ENCODE assay signal across 33 cellular contexts in the genomic region with DNA sequence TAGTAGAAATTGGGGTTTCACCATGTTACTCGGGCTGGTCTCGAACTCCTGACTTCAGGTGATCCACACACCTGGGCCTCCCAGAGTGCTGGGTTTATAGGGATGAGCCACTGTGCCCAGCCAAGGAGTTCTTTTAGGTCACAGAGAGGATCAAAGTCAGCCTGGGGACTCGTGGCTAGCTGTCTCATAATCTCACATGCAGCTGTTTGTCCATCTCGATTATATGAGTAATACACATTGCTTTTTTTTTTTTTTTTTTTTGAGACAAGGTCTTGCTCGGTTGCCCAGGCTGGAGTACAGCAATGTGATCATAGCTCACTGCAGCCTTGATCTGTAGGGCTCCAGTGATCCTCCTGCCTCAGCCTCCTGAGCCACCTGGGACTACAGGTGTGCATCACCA. TPM values are rescaled to one million over a fixed set of nuclear protein-coding genes. Genes with fewer than 3 reads are reported as not detected.
"Had no signal": no experiment of that assay in that cellular context is flagged by ENCODE, and none has a peak within 500 bp of the region (broad histone marks: within the 10 kb centered on the region; RNA-seq: fewer than 3 reads in every experiment).

No MANE protein-coding gene starts in this region.

- DNase-seq: activated CD4-positive, alpha-beta T cell treated with anti-CD3 and anti-CD28 coated beads, Interleukin-2, amount 10 ng/mL, durations not matched to agents 24 days and 14 days; activated CD4-positive, alpha-beta T cell treated with anti-CD3 and anti-CD28 coated beads, Interleukin-2, amount 50 U/mL, for 4 hours; activated CD8-positive, alpha-beta memory T cell treated with anti-CD3 and anti-CD28 coated beads, Interleukin-2, amount 50 U/mL, for 4 hours; activated CD8-positive, alpha-beta T cell treated with anti-CD3 and anti-CD28 coated beads, Interleukin-2, amount 10 ng/mL, durations not matched to agents 7 days and 5 days; activated effector memory CD4-positive, alpha-beta T cell treated with anti-CD3 and anti-CD28 coated beads, Interleukin-2, amount 50 U/mL, for 16 hours; activated naive CD4-positive, alpha-beta T cell treated with Interleukin-2 at 50 U/mL for 16 hours; activated naive CD8-positive, alpha-beta T cell treated with anti-CD3 and anti-CD28 coated beads, Interleukin-2, amount 10 ng/mL, durations not matched to agents 7 days and 5 days; activated T-cell treated with anti-CD3 and anti-CD28 coated beads for 4 hours; activated T-cell treated with anti-CD3 and anti-CD28 coated beads, Interleukin-2, amount 50 U/mL, for 48 hours; amygdala; MG63; NCI-H1048; NCI-H1105 treated with DMSO at 0.1 percent for 48 hours; NCI-H1436; NCI-H1694; NCI-H1930; NCI-H345; NCI-H524 treated with DMSO at 0.1 percent for 48 hours; PC-9; SHP77; SJCRH30; T1000; WERI-Rb-1 had no signal

- H3K4me3 Mint-ChIP-seq: activated CD4-positive, alpha-beta T cell treated with anti-CD3 and anti-CD28 coated beads, Interleukin-2, amount 10 ng/mL, durations not matched to agents 24 days and 14 days; activated CD8-positive, alpha-beta T cell treated with anti-CD3 and anti-CD28 coated beads, Interleukin-2, amount 10 ng/mL, durations not matched to agents 7 days and 5 days; activated naive CD4-positive, alpha-beta T cell treated with anti-CD3 and anti-CD28 coated beads, Interleukin-2, amount 50 U/mL, for 24 hours; activated naive CD8-positive, alpha-beta T cell treated with anti-CD3 and anti-CD28 coated beads, Interleukin-2, amount 10 ng/mL, durations not matched to agents 7 days and 5 days; activated T-helper 17 cell treated with anti-CD3 and anti-CD28 coated beads, Interleukin-2, amount 50 U/mL, for 72 hours had no signal

- H3K27me3 Mint-ChIP-seq: activated naive CD4-positive, alpha-beta T cell treated with anti-CD3 and anti-CD28 coated beads, Interleukin-2, amount 50 U/mL, for 24 hours; activated naive CD8-positive, alpha-beta T cell treated with anti-CD3 and anti-CD28 coated beads, Interleukin-2, amount 10 ng/mL, durations not matched to agents 7 days and 5 days; activated T-helper 17 cell treated with anti-CD3 and anti-CD28 coated beads, Interleukin-2, amount 50 U/mL, for 72 hours had no signal

- H3K27me3 ChIP-seq: ascending aorta, breast epithelium, MG63, SJCRH30 had no signal

- H3K4me1 Mint-ChIP-seq: activated T-helper 17 cell treated with anti-CD3 and anti-CD28 coated beads, Interleukin-2, amount 50 U/mL, for 72 hours had no signal

- H3K4me3 ChIP-seq: ascending aorta, breast epithelium, K562, MG63, PC-9, SJCRH30, SK-N-MC had no signal

- H3K36me3 ChIP-seq: breast epithelium, MG63 had no signal

- H3K27ac ChIP-seq: ascending aorta, breast epithelium, PC-9, SJCRH30, SK-N-MC, WERI-Rb-1 had no signal

- H3K9me3 Mint-ChIP-seq: activated CD4-positive, alpha-beta T cell treated with anti-CD3 and anti-CD28 coated beads, Interleukin-2, amount 10 ng/mL, durations not matched to agents 24 days and 14 days; activated naive CD4-positive, alpha-beta T cell treated with anti-CD3 and anti-CD28 coated beads, Interleukin-2, amount 50 U/mL, for 24 hours; activated naive CD8-positive, alpha-beta T cell treated with anti-CD3 and anti-CD28 coated beads, Interleukin-2, amount 10 ng/mL, durations not matched to agents 7 days and 5 days; activated T-helper 17 cell treated with anti-CD3 and anti-CD28 coated beads, Interleukin-2, amount 50 U/mL, for 72 hours had no signal

- ATAC-seq: activated CD8-positive, alpha-beta T cell treated with anti-CD3 and anti-CD28 coated beads, Interleukin-2, amount 10 ng/mL, durations not matched to agents 7 days and 5 days; activated T-helper 17 cell treated with anti-CD3 and anti-CD28 coated beads, Interleukin-2, amount 50 U/mL, for 72 hours; K562 had no signal

- H3K9me3 ChIP-seq: ascending aorta, breast epithelium, MG63, SJCRH30 had no signal

- H3K27ac Mint-ChIP-seq: activated CD4-positive, alpha-beta T cell treated with anti-CD3 and anti-CD28 coated beads, Interleukin-2, amount 10 ng/mL, durations not matched to agents 24 days and 14 days; activated CD8-positive, alpha-beta T cell treated with anti-CD3 and anti-CD28 coated beads, Interleukin-2, amount 10 ng/mL, durations not matched to agents 7 days and 5 days; activated naive CD4-positive, alpha-beta T cell treated with anti-CD3 and anti-CD28 coated beads, Interleukin-2, amount 50 U/mL, for 24 hours; activated naive CD8-positive, alpha-beta T cell treated with anti-CD3 and anti-CD28 coated beads, Interleukin-2, amount 10 ng/mL, durations not matched to agents 7 days and 5 days; activated T-helper 17 cell treated with anti-CD3 and anti-CD28 coated beads, Interleukin-2, amount 50 U/mL, for 72 hours had no signal

RNA-seq across cellular contexts. Expression of gene COL26A1, which starts 43.3 kb away (rescaled TPM):
- total RNA-seq: activated CD4-positive, alpha-beta T cell treated with anti-CD3 and anti-CD28 coated beads, Interleukin-2, amount 10 ng/mL, durations not matched to agents 24 days and 14 days; activated CD8-positive, alpha-beta T cell treated with anti-CD3 and anti-CD28 coated beads, Interleukin-2, amount 10 ng/mL, durations not matched to agents 7 days and 5 days; activated naive CD8-positive, alpha-beta T cell treated with anti-CD3 and anti-CD28 coated beads, Interleukin-2, amount 10 ng/mL, durations not matched to agents 7 days and 5 days; activated T-helper 17 cell treated with anti-CD3 and anti-CD28 coated beads, Interleukin-2, amount 50 U/mL, for 72 hours; ascending aorta; breast epithelium; cardiac septum; OCI-LY7; T-helper 1 cell treated with Interleukin-12 subunit alpha and Interleukin-12 subunit beta and Interleukin-4 antibody, amounts not matched to agents 30 ng/mL and 1 ng/mL, for 36 hours; T-helper 2 cell treated with Interferon-gamma antibody and Interleukin-4, amounts not matched to agents 100 ng/mL and 5 ng/mL, for 36 hours had no signal
